In the genomic region with DNA sequence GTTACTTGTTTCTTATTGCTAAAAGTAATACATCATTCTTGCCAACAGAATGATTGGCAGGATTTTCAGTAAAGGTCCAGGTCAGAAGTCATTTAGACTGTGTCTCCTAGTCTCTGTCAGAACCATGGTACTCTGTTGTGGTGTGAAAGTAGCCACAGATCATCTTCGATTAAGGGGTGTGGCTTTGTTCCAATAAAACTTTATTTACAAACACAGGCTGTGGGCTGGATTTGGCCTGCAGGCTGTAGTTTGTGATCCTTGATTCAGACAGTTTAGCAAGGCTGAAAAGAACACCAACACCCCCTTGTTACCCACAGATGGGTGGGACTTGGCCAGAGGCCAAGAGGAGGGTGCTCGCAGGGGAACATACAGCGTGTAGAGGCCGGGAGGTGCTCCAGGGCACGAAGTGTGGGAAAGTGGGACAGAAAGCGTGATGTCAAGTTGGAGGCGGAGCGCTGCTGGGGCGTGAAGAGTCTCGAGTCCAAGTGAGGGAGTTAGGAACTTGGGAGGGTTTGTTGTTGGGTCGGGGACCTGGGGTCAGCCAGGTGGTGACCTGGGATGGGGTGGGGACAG, we compare ENCODE assay signal across 1 cellular context.
TF ChIP-seq lines count a peak whose summit lies in the region.

No MANE protein-coding gene starts in this region.

TF ChIP-seq in GM12878, 131 proteins besides CTCF, POLR2A, EP300 and RAD21:
- TF ChIP-seq ZBTB40 (IDR thresholded peaks at IDR 0.05; ENCODE audit: borderline replicate concordance), result peak; percentile 85
